ENCODE assay signal across 11 cellular contexts in the genomic region with DNA sequence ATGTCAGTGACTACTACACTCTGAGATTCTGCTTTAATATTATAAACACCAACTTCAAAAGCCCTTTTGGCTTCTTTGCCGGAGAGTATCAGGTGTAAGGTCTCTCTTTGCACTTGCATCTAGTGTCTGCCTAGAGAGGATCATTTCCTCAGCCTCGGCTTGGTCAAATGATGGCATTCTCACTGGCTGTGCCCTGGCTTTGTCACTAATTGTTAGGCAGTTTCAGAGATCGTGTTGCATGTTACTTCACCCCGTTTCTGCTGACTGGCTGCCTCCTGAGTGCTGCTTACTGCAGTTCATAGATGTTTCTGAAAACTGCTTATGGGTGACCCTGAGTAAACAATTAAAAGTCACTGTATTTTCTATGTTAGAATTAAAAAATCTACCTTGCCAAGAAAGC. TPM values are rescaled to one million over a fixed set of nuclear protein-coding genes. Genes with fewer than 3 reads are reported as not detected.
A peak's percentile ranks its signal among the peaks of the same experiment; 100 is the strongest.
DNase-seq lines count a peak whose midpoint lies in the region; ATAC-seq, FAIRE-seq and TF ChIP-seq lines count a peak whose summit lies in the region.
"Had no signal": no experiment of that assay in that cellular context is flagged by ENCODE, and none has a peak within 500 bp of the region (broad histone marks: within the 10 kb centered on the region; RNA-seq: fewer than 3 reads in every experiment).

No MANE protein-coding gene starts in this region.

- peaks cover 0 to 1% (median 0%) of the 10 kb centered on the region in 7 donors for H3K4me1 Mint-ChIP-seq in naive thymus-derived CD4-positive, alpha-beta T cell
- H3K4me1 Mint-ChIP-seq: stimulated activated memory B cell treated with anti-CD40 and anti-IgM and Interleukin-4, amounts not matched to agents 10 μg/mL and 1 μg/mL and 100 μg/mL, for 72 hours had no signal

- ATAC-seq in naive thymus-derived CD4-positive, alpha-beta T cell, result peak; percentile 56
- no peak for ATAC-seq in HG03025 (IDR thresholded peaks at IDR 0.05; ENCODE audit: low FRiP score, unreplicated experiment)
- ATAC-seq: stimulated activated memory B cell treated with anti-CD40 and anti-IgM and Interleukin-4, amounts not matched to agents 10 μg/mL and 1 μg/mL and 100 μg/mL, for 72 hours had no signal

- H3K36me3 ChIP-seq in naive thymus-derived CD4-positive, alpha-beta T cell (ENCODE audit: control insufficient read depth in 2 of 3, insufficient read depth in 3 of 3, low read length in 3 of 3), result no peaks in the 10 kb centered on the region
- H3K36me3 ChIP-seq in esophagus squamous epithelium, result no peaks in the 10 kb centered on the region

- H3K27me3 ChIP-seq in naive thymus-derived CD4-positive, alpha-beta T cell (ENCODE audit: control insufficient read depth in 2 of 2, insufficient read depth in 2 of 2, low read length in 2 of 2), result no peaks in the 10 kb centered on the region
- no peaks in the 10 kb centered on the region for H3K27me3 ChIP-seq in esophagus squamous epithelium

- no peak overlapping the region for H3K27ac Mint-ChIP-seq in naive thymus-derived CD4-positive, alpha-beta T cell
- H3K27ac Mint-ChIP-seq: stimulated activated memory B cell treated with anti-CD40 and anti-IgM and Interleukin-4, amounts not matched to agents 10 μg/mL and 1 μg/mL and 100 μg/mL, for 72 hours had no signal

- POLR2A ChIA-PET in naive thymus-derived CD4-positive, alpha-beta T cell (lab: Charles Lee), result no interaction called here

- no peak overlapping the region for H3K4me3 Mint-ChIP-seq in naive thymus-derived CD4-positive, alpha-beta T cell
- H3K4me3 Mint-ChIP-seq: stimulated activated memory B cell treated with anti-CD40 and anti-IgM and Interleukin-4, amounts not matched to agents 10 μg/mL and 1 μg/mL and 100 μg/mL, for 72 hours had no signal

- no peak overlapping the region for H3K4me3 ChIP-seq in NB4 (ENCODE audit: low read depth, low read length)
- no peak overlapping the region for H3K4me3 ChIP-seq in naive thymus-derived CD4-positive, alpha-beta T cell (ENCODE audit: low read length)
- H3K4me3 ChIP-seq in esophagus squamous epithelium, result no peak overlapping the region

- no peak overlapping the region for H3K27ac ChIP-seq in naive thymus-derived CD4-positive, alpha-beta T cell (ENCODE audit: low read depth, low read length)
- H3K27ac ChIP-seq in esophagus squamous epithelium, result no peak overlapping the region

- H3K9me3 ChIP-seq in naive thymus-derived CD4-positive, alpha-beta T cell (ENCODE audit: control insufficient read depth in 2 of 3, low read length in 3 of 3), result no peaks in the 10 kb centered on the region
- H3K9me3 ChIP-seq in esophagus squamous epithelium, result no peaks in the 10 kb centered on the region

- WGBS in esophagus squamous epithelium, 2 donors, result 34 to 69% methylated on average over 2 to 4 of the region's 4 CpGs

- no peak for TF ChIP-seq POLR2A in NB4 (IDR thresholded peaks at IDR 0.05; ENCODE audit: extremely low read depth, insufficient read length)
- no peak for TF ChIP-seq POLR2A in esophagus squamous epithelium (IDR thresholded peaks at IDR 0.05)

- peak; percentile 78 for DNase-seq in Ammon's horn (ENCODE audit: low spot score)
- peak; percentile 38 for DNase-seq in NB4 (ENCODE audit: low read depth)
- peak; percentile 55 for DNase-seq in fibroblast of gingiva (ENCODE audit: low read depth)
- no peak for DNase-seq in naive thymus-derived CD4-positive, alpha-beta T cell
- no peak for DNase-seq in D721Med (ENCODE audit: insufficient read length, low spot score)
- no peak for DNase-seq in esophagus squamous epithelium (lab: John Stamatoyannopoulos, UW)
- DNase-seq in stimulated activated CD4-positive, alpha-beta T cell treated with anti-CD3 and anti-CD28 coated beads, Interleukin-1b, Interleukin-23, amount 100 ng/mL, for 48 hours, result no peak
- DNase-seq: NCI-H510A treated with DMSO at 0.1 percent for 48 hours had no signal

- peaks cover 0 to 7% (median 0%) of the 10 kb centered on the region in 5 donors for H3K36me3 Mint-ChIP-seq in naive thymus-derived CD4-positive, alpha-beta T cell
- H3K36me3 Mint-ChIP-seq: stimulated activated memory B cell treated with anti-CD40 and anti-IgM and Interleukin-4, amounts not matched to agents 10 μg/mL and 1 μg/mL and 100 μg/mL, for 72 hours had no signal

- FAIRE-seq in D721Med (lab: Jason Lieb, UNC), result no peak

- no peaks in the 10 kb centered on the region for H3K4me1 ChIP-seq in naive thymus-derived CD4-positive, alpha-beta T cell (ENCODE audit: control insufficient read depth in 2 of 2, insufficient read depth in 2 of 2, low read length in 2 of 2)
- peaks cover 5 to 76% (median 17%) of the 10 kb centered on the region in 3 donors for H3K4me1 ChIP-seq in esophagus squamous epithelium

- intact Hi-C loops in naive thymus-derived CD4-positive, alpha-beta T cell (cut with micrococcal nuclease), result no loop called here
- intact Hi-C loops in esophagus squamous epithelium (cut with DNase I), result no loop called here

- TF ChIP-seq CTCF in NB4 (IDR thresholded peaks at IDR 0.05; ENCODE audit: low read depth, low read length), result no peak
- no peak for TF ChIP-seq CTCF in D721Med (IDR thresholded peaks at IDR 0.05; ENCODE audit: insufficient read depth, missing control alignments)
- no peak for TF ChIP-seq CTCF in esophagus squamous epithelium (IDR thresholded peaks at IDR 0.05)

- CTCF ChIA-PET in naive thymus-derived CD4-positive, alpha-beta T cell (lab: Charles Lee), result no interaction called here

- peaks cover 0 to 3% (median 0%) of the 10 kb centered on the region in 11 donors for H3K9me3 Mint-ChIP-seq in naive thymus-derived CD4-positive, alpha-beta T cell
- H3K9me3 Mint-ChIP-seq: stimulated activated memory B cell treated with anti-CD40 and anti-IgM and Interleukin-4, amounts not matched to agents 10 μg/mL and 1 μg/mL and 100 μg/mL, for 72 hours had no signal

- H3K27me3 Mint-ChIP-seq in naive thymus-derived CD4-positive, alpha-beta T cell, result peaks cover 14 to 35% (median 28%) of the 10 kb centered on the region in 5 donors

RNA-seq across cellular contexts. Expression of a gene that starts 48.8 kb away (rescaled TPM):
- 1 to 10 TPM in 1 of 5 experiments, under 1 TPM in 3, not detected in 1; 0.32 to 3.1 (median 0.62) TPM for total RNA-seq in naive thymus-derived CD4-positive, alpha-beta T cell
- polyA plus RNA-seq in naive thymus-derived CD4-positive, alpha-beta T cell, result not detected
- total RNA-seq in esophagus squamous epithelium, result 10 to 100 TPM; 16.2 to 54.8 (median 31.4) TPM
- total RNA-seq: T-helper 1 cell treated with Interleukin-12 subunit alpha and Interleukin-12 subunit beta and Interleukin-4 antibody, amounts not matched to agents 30 ng/mL and 1 ng/mL, for 36 hours had no signal

Comparison
In these comparisons a context has a peak if more than half of its experiments do, and no peak if none do; other contexts are left out.
1. DNase-seq: peak in Ammon's horn (single experiment), NB4 (single experiment) and fibroblast of gingiva (single experiment); none in naive thymus-derived CD4-positive, alpha-beta T cell (0 of 9), D721Med (single experiment), esophagus squamous epithelium (single experiment) and stimulated activated CD4-positive, alpha-beta T cell treated with anti-CD3 and anti-CD28 coated beads, Interleukin-1b, Interleukin-23, amount 100 ng/mL, for 48 hours (single experiment).
2. RNA of a gene that starts 48.8 kb away (total RNA-seq): 16.2 to 54.8 TPM in esophagus squamous epithelium; 0.32 to 3.1 TPM in naive thymus-derived CD4-positive, alpha-beta T cell; every median in the first group is over 4 times any median in the second.